ENCODE assay signal across 34 cellular contexts in the genomic region with DNA sequence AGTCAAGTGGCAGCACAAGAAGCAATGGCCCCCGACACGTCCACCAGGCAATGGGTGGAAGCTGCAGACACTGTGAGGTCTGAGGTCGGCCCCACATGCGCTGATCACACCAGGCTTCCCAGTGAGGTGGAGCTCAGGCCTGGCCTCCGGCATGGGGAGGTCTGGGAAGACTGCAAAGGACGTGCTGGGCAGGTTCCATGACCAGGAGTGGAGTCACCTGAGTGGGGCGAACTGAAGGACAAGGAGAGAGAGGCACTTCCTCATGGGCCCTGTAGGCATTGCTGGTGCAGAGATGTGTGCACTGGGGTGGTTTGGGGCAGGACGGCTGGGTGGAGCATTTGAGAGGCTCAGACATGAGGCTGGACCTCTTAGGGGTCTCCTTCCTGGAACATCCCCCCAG. TPM values are rescaled to one million over a fixed set of nuclear protein-coding genes. Genes with fewer than 3 reads are reported as not detected.
"Had no signal": no experiment of that assay in that cellular context is flagged by ENCODE, and none has a peak within 500 bp of the region (broad histone marks: within the 10 kb centered on the region; RNA-seq: fewer than 3 reads in every experiment).

No MANE protein-coding gene starts in this region.

- H3K27me3 ChIP-seq: ascending aorta, breast epithelium, cardiac muscle cell had no signal

- ATAC-seq: activated CD4-positive, CD25-positive, alpha-beta regulatory T cell treated with anti-CD3 and anti-CD28 coated beads, Interleukin-2, amount 50 U/mL, for 24 hours; activated CD8-positive, alpha-beta T cell treated with anti-CD3 and anti-CD28 coated beads for 36 hours; activated naive CD4-positive, alpha-beta T cell treated with anti-CD3 and anti-CD28 coated beads, Interleukin-2, amount 50 U/mL, for 72 hours; activated T-cell treated with anti-CD3 and anti-CD28 coated beads, Interleukin-2, amount 50 U/mL, for 4 hours; activated T-helper 17 cell treated with anti-CD3 and anti-CD28 coated beads, Interleukin-2, amount 50 U/mL, for 72 hours; effector memory CD8-positive, alpha-beta T cell; foreskin keratinocyte; gastrocnemius medialis; T-helper 17 cell had no signal

- H3K4me3 ChIP-seq: ascending aorta, breast epithelium, cardiac muscle cell, esophagus muscularis mucosa, gastrocnemius medialis had no signal

- H3K4me1 ChIP-seq: ascending aorta, breast epithelium, esophagus muscularis mucosa, foreskin keratinocyte, gastrocnemius medialis had no signal

- H3K36me3 ChIP-seq: ascending aorta, breast epithelium, cardiac muscle cell, esophagus muscularis mucosa, gastrocnemius medialis, WERI-Rb-1 had no signal

- H3K27ac ChIP-seq: ascending aorta, breast epithelium, cardiac muscle cell, esophagus muscularis mucosa, foreskin keratinocyte, gastrocnemius medialis, WERI-Rb-1 had no signal

- H3K4me1 Mint-ChIP-seq: activated B cell treated with CpG ODN at 0.5 μM for 24 hours; activated naive CD4-positive, alpha-beta T cell treated with anti-CD3 and anti-CD28 coated beads, Interleukin-2, amount 10 ng/mL, durations not matched to agents 7 days and 5 days; activated naive CD8-positive, alpha-beta T cell treated with anti-CD3 and anti-CD28 coated beads, Interleukin-2, amount 10 ng/mL, durations not matched to agents 7 days and 5 days; activated T-helper 17 cell treated with anti-CD3 and anti-CD28 coated beads, Interleukin-2, amount 50 U/mL, for 72 hours; brain; T-helper 17 cell had no signal

- H3K9me3 Mint-ChIP-seq: activated B cell treated with CpG ODN at 0.5 μM for 24 hours; activated CD8-positive, alpha-beta T cell treated with anti-CD3 and anti-CD28 coated beads for 36 hours; activated naive CD4-positive, alpha-beta T cell treated with anti-CD3 and anti-CD28 coated beads, Interleukin-2, amount 10 ng/mL, durations not matched to agents 7 days and 5 days; activated naive CD4-positive, alpha-beta T cell treated with anti-CD3 and anti-CD28 coated beads, Interleukin-2, amount 50 U/mL, for 72 hours; activated naive CD8-positive, alpha-beta T cell treated with anti-CD3 and anti-CD28 coated beads, Interleukin-2, amount 10 ng/mL, durations not matched to agents 7 days and 5 days; activated T-cell treated with anti-CD3 and anti-CD28 coated beads, Interleukin-2, amount 50 U/mL, for 4 hours; activated T-helper 17 cell treated with anti-CD3 and anti-CD28 coated beads, Interleukin-2, amount 50 U/mL, for 72 hours; brain; effector memory CD8-positive, alpha-beta T cell; T-helper 2 cell treated with Interferon-gamma antibody and Interleukin-4, amounts not matched to agents 5 μg/mL and 100 μg/mL, for 36 hours had no signal

- DNase-seq: activated B cell treated with CpG ODN at 0.5 μM for 24 hours; activated CD4-positive, alpha-beta T cell treated with anti-CD3 and anti-CD28 coated beads for 48 hours; activated CD4-positive, alpha-beta T cell treated with anti-CD3 and anti-CD28 coated beads, Interleukin-2, amount 50 U/mL, for 1 hour; activated CD4-positive, alpha-beta T cell treated with anti-CD3 and anti-CD28 coated beads, Interleukin-2, amount 50 U/mL, for 48 hours; activated CD8-positive, alpha-beta memory T cell treated with anti-CD3 and anti-CD28 coated beads for 24 hours; activated CD8-positive, alpha-beta T cell treated with anti-CD3 and anti-CD28 coated beads for 36 hours; activated gamma-delta T cell; activated naive CD4-positive, alpha-beta T cell; activated naive CD4-positive, alpha-beta T cell treated with anti-CD3 and anti-CD28 coated beads, Interleukin-2, amount 10 ng/mL, durations not matched to agents 7 days and 5 days; activated naive CD8-positive, alpha-beta T cell treated with anti-CD3 and anti-CD28 coated beads, Interleukin-2, amount 10 ng/mL, durations not matched to agents 7 days and 5 days; activated T-cell treated with anti-CD3 and anti-CD28 coated beads, Interleukin-2, amount 50 U/mL, for 4 hours; central memory CD4-positive, alpha-beta T cell; cerebellar nuclear complex; cortex of kidney; dermis blood vessel endothelial cell; effector CD4-positive, alpha-beta T cell; effector memory CD8-positive, alpha-beta T cell; erythroblast; foreskin keratinocyte; gastrocnemius medialis; glutamatergic neuron; T-helper 1 cell; T-helper 17 cell; T1000; WERI-Rb-1 had no signal

- H3K4me3 Mint-ChIP-seq: activated B cell treated with CpG ODN at 0.5 μM for 24 hours; activated CD8-positive, alpha-beta T cell treated with anti-CD3 and anti-CD28 coated beads for 36 hours; activated naive CD4-positive, alpha-beta T cell treated with anti-CD3 and anti-CD28 coated beads, Interleukin-2, amount 10 ng/mL, durations not matched to agents 7 days and 5 days; activated naive CD8-positive, alpha-beta T cell treated with anti-CD3 and anti-CD28 coated beads, Interleukin-2, amount 10 ng/mL, durations not matched to agents 7 days and 5 days; activated T-cell treated with anti-CD3 and anti-CD28 coated beads, Interleukin-2, amount 50 U/mL, for 4 hours; activated T-helper 17 cell treated with anti-CD3 and anti-CD28 coated beads, Interleukin-2, amount 50 U/mL, for 72 hours; brain; effector memory CD8-positive, alpha-beta T cell; T-helper 17 cell; T-helper 2 cell treated with Interferon-gamma antibody and Interleukin-4, amounts not matched to agents 5 μg/mL and 100 μg/mL, for 36 hours had no signal

- H3K9me3 ChIP-seq: ascending aorta, breast epithelium, esophagus muscularis mucosa, gastrocnemius medialis had no signal

- H3K27ac Mint-ChIP-seq: activated B cell treated with CpG ODN at 0.5 μM for 24 hours; activated CD8-positive, alpha-beta T cell treated with anti-CD3 and anti-CD28 coated beads for 36 hours; activated naive CD4-positive, alpha-beta T cell treated with anti-CD3 and anti-CD28 coated beads, Interleukin-2, amount 10 ng/mL, durations not matched to agents 7 days and 5 days; activated naive CD4-positive, alpha-beta T cell treated with anti-CD3 and anti-CD28 coated beads, Interleukin-2, amount 50 U/mL, for 72 hours; activated naive CD8-positive, alpha-beta T cell treated with anti-CD3 and anti-CD28 coated beads, Interleukin-2, amount 10 ng/mL, durations not matched to agents 7 days and 5 days; activated T-helper 17 cell treated with anti-CD3 and anti-CD28 coated beads, Interleukin-2, amount 50 U/mL, for 72 hours; brain; effector memory CD8-positive, alpha-beta T cell; T-helper 17 cell; T-helper 2 cell treated with Interferon-gamma antibody and Interleukin-4, amounts not matched to agents 5 μg/mL and 100 μg/mL, for 36 hours had no signal

- H3K36me3 Mint-ChIP-seq: activated naive CD4-positive, alpha-beta T cell treated with anti-CD3 and anti-CD28 coated beads, Interleukin-2, amount 10 ng/mL, durations not matched to agents 7 days and 5 days; activated naive CD4-positive, alpha-beta T cell treated with anti-CD3 and anti-CD28 coated beads, Interleukin-2, amount 50 U/mL, for 72 hours; activated naive CD8-positive, alpha-beta T cell treated with anti-CD3 and anti-CD28 coated beads, Interleukin-2, amount 10 ng/mL, durations not matched to agents 7 days and 5 days; brain had no signal

RNA-seq across cellular contexts. Expression of a gene that starts 35.1 kb away (rescaled TPM):
- total RNA-seq: activated B cell treated with CpG ODN at 0.5 μM for 24 hours; activated CD8-positive, alpha-beta T cell treated with anti-CD3 and anti-CD28 coated beads for 36 hours; activated naive CD4-positive, alpha-beta T cell treated with anti-CD3 and anti-CD28 coated beads, Interleukin-2, amount 50 U/mL, for 72 hours; activated naive CD8-positive, alpha-beta T cell treated with anti-CD3 and anti-CD28 coated beads, Interleukin-2, amount 10 ng/mL, durations not matched to agents 7 days and 5 days; activated T-cell treated with anti-CD3 and anti-CD28 coated beads, Interleukin-2, amount 50 U/mL, for 4 hours; activated T-helper 17 cell treated with anti-CD3 and anti-CD28 coated beads, Interleukin-2, amount 50 U/mL, for 72 hours; ascending aorta; breast epithelium; cardiac muscle cell; dermis blood vessel endothelial cell; esophagus muscularis mucosa; foreskin keratinocyte; gastrocnemius medialis; T-helper 17 cell had no signal
- polyA plus RNA-seq: cardiac muscle cell, foreskin keratinocyte had no signal
